In the genomic region with DNA sequence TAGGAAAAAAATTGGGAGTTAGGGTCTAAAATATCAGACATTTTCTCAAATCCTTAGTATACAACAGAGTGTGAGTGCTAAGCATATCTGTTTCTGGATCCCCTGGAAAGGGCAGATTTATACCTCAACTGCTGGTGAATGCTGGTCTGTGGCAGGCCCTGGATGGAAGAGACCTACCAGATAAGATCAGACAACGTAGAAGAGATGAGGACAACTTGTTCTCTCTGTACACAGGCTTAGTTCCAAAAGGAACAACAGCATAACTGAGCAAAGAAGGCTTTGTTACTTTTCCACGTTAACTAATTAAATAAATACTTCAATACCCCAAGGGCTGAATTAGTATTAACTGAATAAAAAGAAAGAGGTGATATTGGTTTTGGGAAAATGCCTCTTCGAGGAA, we compare ENCODE assay signal across 8 cellular contexts.
"Had no signal": no experiment of that assay in that cellular context is flagged by ENCODE, and none has a peak within 500 bp of the region (broad histone marks: within the 10 kb centered on the region; RNA-seq: fewer than 3 reads in every experiment).

No MANE protein-coding gene starts in this region.

- H2AFZ ChIP-seq: GM23338 had no signal

- H3K9me3 Mint-ChIP-seq: GM23338, H9 had no signal

- H3K27me3 Mint-ChIP-seq: IgD-negative memory B cell had no signal

- H3K4me1 Mint-ChIP-seq: IgD-negative memory B cell had no signal

- H3K27ac Mint-ChIP-seq: GM23338, H9, IgD-negative memory B cell had no signal

- H3K4me3 Mint-ChIP-seq: GM23338, H9, IgD-negative memory B cell had no signal

- H3K4me2 ChIP-seq: GM23338, KMS-11 had no signal

- H3K27ac ChIP-seq: HL-60, KMS-11 had no signal

- H3K9ac ChIP-seq: KMS-11 had no signal

- DNase-seq: H9, HCEC 1CT, KBM-7 had no signal

- H3K4me3 ChIP-seq: GM23338 had no signal

- ATAC-seq: GM23338, HepG2 had no signal
